In the genomic region with DNA sequence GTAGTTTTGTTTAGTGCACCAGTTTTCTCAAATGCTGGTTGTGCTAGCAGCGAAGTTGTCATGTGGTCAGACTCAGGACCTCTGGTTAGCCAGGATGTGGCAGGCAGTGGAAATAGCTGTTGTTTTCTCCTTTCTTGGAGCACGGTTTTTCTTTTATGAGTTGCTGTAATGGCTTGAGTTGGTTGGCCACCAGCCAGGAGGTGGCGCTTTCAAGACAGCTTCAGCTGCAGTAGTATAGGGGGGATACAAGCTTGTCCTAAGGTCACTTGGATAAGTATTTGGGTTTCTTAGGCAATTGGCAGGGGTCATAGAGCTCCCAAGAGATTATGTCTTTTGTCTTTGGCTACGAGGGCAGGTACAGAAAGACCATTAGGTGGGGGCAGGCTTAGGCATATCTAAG, we compare ENCODE assay signal across 23 cellular contexts.
DNase-seq lines count a peak whose midpoint lies in the region; ATAC-seq, FAIRE-seq and TF ChIP-seq lines count a peak whose summit lies in the region.
"Had no signal": no experiment of that assay in that cellular context is flagged by ENCODE, and none has a peak within 500 bp of the region (broad histone marks: within the 10 kb centered on the region; RNA-seq: fewer than 3 reads in every experiment).

No MANE protein-coding gene starts in this region.

- H3K4me2 ChIP-seq in GM12878 (ENCODE audit: control insufficient read depth, insufficient read depth) = no peak overlapping the region

- H3K9ac ChIP-seq in GM12878 (ENCODE audit: control insufficient read depth, insufficient read depth, low read length) = no peak overlapping the region

- H4K20me1 ChIP-seq in GM12878 (ENCODE audit: control insufficient read depth, insufficient read depth) = no peaks in the 10 kb centered on the region

- TF ChIP-seq RAD21 in GM12878 (IDR thresholded peaks at IDR 0.05; ENCODE audit: insufficient read depth, low read depth, low read length) = peak; percentile 29; the same call in 1 of the 2 replicates

- H3K9me3 ChIP-seq in A673 (ENCODE audit: low read depth, low read length, poor library complexity, severe bottlenecking) (peaks cover 22% of the 10 kb centered on the region), GM12878 (replicated peaks; ENCODE audit: control insufficient read depth, insufficient read depth, low read length) (no peaks in the 10 kb centered on the region; the same call in 2 of the 3 replicates)
- H3K9me3 ChIP-seq: adrenal gland, BE2C, right lobe of liver had no signal

- no peaks in the 10 kb centered on the region for H3K27me3 ChIP-seq in A673 (replicated peaks; ENCODE audit: insufficient read depth, low read depth, low read length, poor library complexity)
- no peaks in the 10 kb centered on the region for H3K27me3 ChIP-seq in GM12878 (replicated peaks in 1 of 2; ENCODE audit: control insufficient read depth in 2 of 2, insufficient read depth in 2 of 2, low read length in 1 of 2)
- H3K27me3 ChIP-seq: adrenal gland, BE2C, body of pancreas, right lobe of liver, upper lobe of left lung had no signal

- no peaks in the 10 kb centered on the region for H3K36me3 ChIP-seq in A673 (ENCODE audit: insufficient read depth, low read length, poor library complexity, severe bottlenecking)
- H3K36me3 ChIP-seq in GM12878 (ENCODE audit: control insufficient read depth in 2 of 2, insufficient read depth in 2 of 2, low read length in 1 of 2) = no peaks in the 10 kb centered on the region
- H3K36me3 ChIP-seq: adrenal gland, BE2C, right lobe of liver, upper lobe of left lung had no signal

- WGBS in GM12878 (ENCODE audit: insufficient coverage, insufficient replicate concordance, low lambda C conversion rate, missing lambda C conversion rate) = 20% methylated on average over 4 of the region's 4 CpGs

- DNase-seq in A673 (ENCODE audit: low spot score) (peak; percentile 10), NB4 (ENCODE audit: low read depth) (peak; percentile 3), GM12878 (ENCODE audit: low read depth, low spot score) (no peak), NK-92 (lab: John Stamatoyannopoulos, UW; ENCODE audit: unreplicated experiment) (no peak), AML-193 (lab: John Stamatoyannopoulos, UW) (no peak), nucleus accumbens (lab: John Stamatoyannopoulos, UW) (no peak), activated gamma-delta T cell (lab: John Stamatoyannopoulos, UW) (no peak)
- DNase-seq: activated B cell treated with CpG ODN at 0.5 μM for 24 hours; activated CD8-positive, alpha-beta memory T cell treated with anti-CD3 and anti-CD28 coated beads, Interleukin-2, amount 10 ng/mL, durations not matched to agents 7 days and 5 days; activated naive CD4-positive, alpha-beta T cell treated with Interleukin-2 at 50 U/mL for 16 hours; activated T-cell treated with anti-CD3 and anti-CD28 coated beads, Interleukin-2, amount 50 U/mL, for 72 hours; adrenal gland; BE2C; body of pancreas; cerebellar nuclear complex; left cardiac atrium; NCI-H1105; NCI-H1930; OCI-M1; stimulated activated CD4-positive, alpha-beta T cell treated with anti-CD3 and anti-CD28 coated beads, Interleukin-2, amount 100 ng/mL, for 48 hours; upper lobe of left lung had no signal

- no peaks in the 10 kb centered on the region for H3K79me2 ChIP-seq in GM12878 (ENCODE audit: control insufficient read depth, insufficient read depth, low read length)

- TF ChIP-seq EP300 in GM12878 (IDR thresholded peaks at IDR 0.05; ENCODE audit: borderline replicate concordance in 1 of 2, control insufficient read depth in 1 of 2, low read depth in 2 of 2, low read length in 2 of 2) = no peak

- no peak overlapping the region for H3K27ac ChIP-seq in A673 (ENCODE audit: low read depth, low read length, poor library complexity, severe bottlenecking)
- H3K27ac ChIP-seq in GM12878 (ENCODE audit: control insufficient read depth, insufficient read depth) = no peak overlapping the region
- H3K27ac ChIP-seq: adrenal gland, body of pancreas, right lobe of liver, upper lobe of left lung had no signal

- no peaks in the 10 kb centered on the region for H3K4me1 ChIP-seq in A673 (ENCODE audit: insufficient read depth, low read length, poor library complexity, severe bottlenecking)
- no peaks in the 10 kb centered on the region for H3K4me1 ChIP-seq in GM12878 (ENCODE audit: control insufficient read depth, insufficient read depth, low read length)
- H3K4me1 ChIP-seq: adrenal gland, BE2C, body of pancreas, right lobe of liver, upper lobe of left lung had no signal

- RAD21 ChIA-PET in GM12878 (lab: Charles Lee; ENCODE audit: unreplicated experiment) = interaction anchor here (0.7 to 1.4 kb wide), 2 partner anchors 133 to 256 kb away, joined by 4 read pairs; no protein-coding TSS in a partner anchor

- no peak for FAIRE-seq in GM12878 (lab: Jason Lieb, UNC)

- ATAC-seq in GM12878 = no peak
- ATAC-seq: activated CD8-positive, alpha-beta memory T cell treated with anti-CD3 and anti-CD28 coated beads, Interleukin-2, amount 10 ng/mL, durations not matched to agents 7 days and 5 days; activated T-cell treated with anti-CD3 and anti-CD28 coated beads, Interleukin-2, amount 50 U/mL, for 72 hours; body of pancreas; left cardiac atrium; right lobe of liver had no signal

- no peak overlapping the region for H2AFZ ChIP-seq in GM12878 (ENCODE audit: control insufficient read depth, low read depth, low read length)

- intact Hi-C loops in A673 (cut with micrococcal nuclease; ENCODE audit: unreplicated experiment) = no loop called here
- intact Hi-C loops in GM12878 (cut with micrococcal nuclease; ENCODE audit: unreplicated experiment) = loop anchor here (10.0 kb wide), 1 partner anchor 808 kb away; no protein-coding TSS in a partner anchor

- SMC1A ChIA-PET in GM12878 (lab: Charles Lee; ENCODE audit: uncharacterized antibody, unreplicated experiment) = interaction anchor here (1.1 kb wide), 1 partner anchor 767 kb away, joined by 3 read pairs; no protein-coding TSS in a partner anchor

- TF ChIP-seq POLR2A in NB4 (IDR thresholded peaks at IDR 0.05; ENCODE audit: extremely low read depth, insufficient read length) (no peak), GM12878 (IDR thresholded peaks at IDR 0.05; ENCODE audit: low read depth, low read length) (no peak)

- no peak overlapping the region for H3K4me3 ChIP-seq in A673 (ENCODE audit: low read depth, low read length, poor library complexity, severe bottlenecking)
- H3K4me3 ChIP-seq in GM12875 (ENCODE audit: low read depth, low read length) = no peak overlapping the region
- no peak overlapping the region for H3K4me3 ChIP-seq in NB4 (ENCODE audit: low read depth, low read length)
- H3K4me3 ChIP-seq in GM12878 = no peak overlapping the region
- H3K4me3 ChIP-seq: adrenal gland, body of pancreas, right lobe of liver, upper lobe of left lung had no signal

- CTCF ChIA-PET in A673 (lab: Charles Lee) (no interaction called here), GM12878 (lab: Yijun Ruan, JAX) (interaction anchor here (0.6 to 1.3 kb wide), 6 partner anchors 13 to 903 kb away, joined by 3 to 5 read pairs (median 3); no protein-coding TSS in a partner anchor)

- POLR2A ChIA-PET in A673 (lab: Charles Lee; ENCODE audit: low non-redundant PET) = no interaction called here
- POLR2A ChIA-PET in GM12878 (lab: Charles Lee) = no interaction called here

- in situ Hi-C loops in GM12878 (cut with MboI) = no loop called here

- TF ChIP-seq CTCF in A673 (conservative IDR thresholded peaks at IDR 0.05; ENCODE audit: low read depth, low read length) (no peak), GM12875 (IDR thresholded peaks at IDR 0.05; ENCODE audit: borderline replicate concordance, insufficient read depth, low read depth, low read length) (peak; percentile 33; the same call in 1 of the 2 replicates), NB4 (IDR thresholded peaks at IDR 0.05; ENCODE audit: low read depth, low read length) (no peak), GM12878 (IDR thresholded peaks at IDR 0.05 in 2 of 3, conservative IDR thresholded peaks at IDR 0.05 in 1 of 3; ENCODE audit: control insufficient read depth in 2 of 3, extremely low read depth in 1 of 3, insufficient read depth in 1 of 3, low read depth in 3 of 3, low read length in 3 of 3) (no peak; a peak in 1 of 6 replicates)

- BruUV-seq in A673 (replicated peaks; lab: Mats Ljungman, UMichigan) (no TSS peak), GM12878 (replicated peaks; lab: Mats Ljungman, UMichigan) (no TSS peak)

TF ChIP-seq in GM12878, 131 proteins besides CTCF, POLR2A, EP300 and RAD21:
- TF ChIP-seq NFYA (IDR thresholded peaks at IDR 0.05; ENCODE audit: borderline replicate concordance, low read depth, low read length) (no peak), FOS (IDR thresholded peaks at IDR 0.05; ENCODE audit: borderline replicate concordance, extremely low read depth, insufficient read length) (no peak), SMC3 (IDR thresholded peaks at IDR 0.05; ENCODE audit: borderline replicate concordance, low read length) (peak; percentile 27; the same call in 1 of the 2 replicates)
- TF ChIP-seq, protein P1, sequence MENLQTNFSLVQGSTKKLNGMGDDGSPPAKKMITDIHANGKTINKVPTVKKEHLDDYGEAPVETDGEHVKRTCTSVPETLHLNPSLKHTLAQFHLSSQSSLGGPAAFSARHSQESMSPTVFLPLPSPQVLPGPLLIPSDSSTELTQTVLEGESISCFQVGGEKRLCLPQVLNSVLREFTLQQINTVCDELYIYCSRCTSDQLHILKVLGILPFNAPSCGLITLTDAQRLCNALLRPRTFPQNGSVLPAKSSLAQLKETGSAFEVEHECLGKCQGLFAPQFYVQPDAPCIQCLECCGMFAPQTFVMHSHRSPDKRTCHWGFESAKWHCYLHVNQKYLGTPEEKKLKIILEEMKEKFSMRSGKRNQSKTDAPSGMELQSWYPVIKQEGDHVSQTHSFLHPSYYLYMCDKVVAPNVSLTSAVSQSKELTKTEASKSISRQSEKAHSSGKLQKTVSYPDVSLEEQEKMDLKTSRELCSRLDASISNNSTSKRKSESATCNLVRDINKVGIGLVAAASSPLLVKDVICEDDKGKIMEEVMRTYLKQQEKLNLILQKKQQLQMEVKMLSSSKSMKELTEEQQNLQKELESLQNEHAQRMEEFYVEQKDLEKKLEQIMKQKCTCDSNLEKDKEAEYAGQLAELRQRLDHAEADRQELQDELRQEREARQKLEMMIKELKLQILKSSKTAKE (IDR thresholded peaks at IDR 0.05; ENCODE audit: low read depth, poor library complexity, severe bottlenecking) = no peak
TF ChIP-seq in GM12878: peak in this region for 1.

Comparison
In these comparisons a context has a peak if more than half of its experiments do, and no peak if none do; other contexts are left out.
1. DNase-seq: peak in A673 (single experiment) and NB4 (single experiment); none in GM12878 (single experiment), NK-92 (single experiment), AML-193 (0 of 2), nucleus accumbens (0 of 56) and activated gamma-delta T cell (single experiment).